ENCODE assay signal across 1 cellular context in the genomic region with DNA sequence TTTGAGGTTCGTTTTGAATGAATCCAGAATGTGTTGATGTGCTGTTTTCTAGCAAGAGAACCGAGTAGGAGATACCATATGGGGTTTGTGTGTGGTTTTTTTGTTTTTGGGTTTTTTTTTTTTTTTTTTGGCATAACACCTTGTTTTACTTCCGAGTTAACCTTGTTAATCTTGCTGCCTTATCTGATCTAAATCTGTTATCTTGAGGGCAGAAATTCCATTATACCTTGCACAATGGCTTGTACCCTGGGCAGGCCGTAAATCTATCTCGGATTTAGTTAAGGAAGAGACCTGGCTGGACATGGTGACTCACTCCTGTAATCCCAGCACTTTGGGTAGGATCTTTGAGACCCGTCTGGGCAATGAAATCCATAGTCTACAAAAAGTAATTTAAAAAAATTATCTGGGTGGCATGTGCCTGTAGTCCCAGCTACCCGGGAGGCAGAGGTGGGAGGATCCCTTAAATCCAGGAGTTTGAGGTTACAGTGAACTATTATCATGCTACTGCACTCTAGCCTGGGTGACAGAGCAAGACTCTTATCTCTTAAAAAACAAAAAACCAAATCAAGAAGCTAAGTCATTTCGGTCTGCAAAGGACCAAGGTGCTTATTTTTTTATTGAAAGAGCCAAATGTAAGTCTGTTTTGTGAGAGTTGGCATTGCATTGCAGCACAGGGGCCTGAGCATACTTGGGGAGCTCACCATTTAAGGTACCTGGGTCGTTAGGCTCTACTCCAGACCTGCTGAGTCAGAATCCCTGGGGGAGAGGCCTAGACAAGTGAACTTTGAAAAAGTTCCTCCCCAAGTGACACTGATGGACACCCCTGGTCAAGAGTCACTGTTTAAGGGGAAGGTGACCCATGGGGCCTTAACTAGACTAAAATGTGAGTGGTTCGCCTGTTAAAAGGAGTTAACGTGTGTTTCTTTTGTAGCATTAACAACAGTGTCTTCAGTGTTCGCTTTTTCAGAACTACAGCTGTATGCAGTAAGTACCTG.
TF ChIP-seq lines count a peak whose summit lies in the region.

No MANE protein-coding gene starts in this region.

TF ChIP-seq in IMR-90, 13 proteins besides CTCF, POLR2A, EP300 and RAD21:
- TF ChIP-seq, protein P1, sequence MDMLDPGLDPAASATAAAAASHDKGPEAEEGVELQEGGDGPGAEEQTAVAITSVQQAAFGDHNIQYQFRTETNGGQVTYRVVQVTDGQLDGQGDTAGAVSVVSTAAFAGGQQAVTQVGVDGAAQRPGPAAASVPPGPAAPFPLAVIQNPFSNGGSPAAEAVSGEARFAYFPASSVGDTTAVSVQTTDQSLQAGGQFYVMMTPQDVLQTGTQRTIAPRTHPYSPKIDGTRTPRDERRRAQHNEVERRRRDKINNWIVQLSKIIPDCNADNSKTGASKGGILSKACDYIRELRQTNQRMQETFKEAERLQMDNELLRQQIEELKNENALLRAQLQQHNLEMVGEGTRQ (IDR thresholded peaks at IDR 0.05; ENCODE audit: low read depth, low read length): no peak
- TF ChIP-seq, protein P2, sequence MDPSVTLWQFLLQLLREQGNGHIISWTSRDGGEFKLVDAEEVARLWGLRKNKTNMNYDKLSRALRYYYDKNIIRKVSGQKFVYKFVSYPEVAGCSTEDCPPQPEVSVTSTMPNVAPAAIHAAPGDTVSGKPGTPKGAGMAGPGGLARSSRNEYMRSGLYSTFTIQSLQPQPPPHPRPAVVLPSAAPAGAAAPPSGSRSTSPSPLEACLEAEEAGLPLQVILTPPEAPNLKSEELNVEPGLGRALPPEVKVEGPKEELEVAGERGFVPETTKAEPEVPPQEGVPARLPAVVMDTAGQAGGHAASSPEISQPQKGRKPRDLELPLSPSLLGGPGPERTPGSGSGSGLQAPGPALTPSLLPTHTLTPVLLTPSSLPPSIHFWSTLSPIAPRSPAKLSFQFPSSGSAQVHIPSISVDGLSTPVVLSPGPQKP (IDR thresholded peaks at IDR 0.05; ENCODE audit: borderline replicate concordance, low read depth, low read length): no peak
- TF ChIP-seq CEBPB (IDR thresholded peaks at IDR 0.05; ENCODE audit: low read depth, low read length) (no peak), SMC3 (IDR thresholded peaks at IDR 0.05; ENCODE audit: low read depth, low read length) (no peak), NFE2L2 (IDR thresholded peaks at IDR 0.05; ENCODE audit: low read depth, low read length) (no peak), RFX5 (IDR thresholded peaks at IDR 0.05; ENCODE audit: low read depth, low read length) (no peak)
